ENCODE assay signal across 8 cellular contexts in the genomic region with DNA sequence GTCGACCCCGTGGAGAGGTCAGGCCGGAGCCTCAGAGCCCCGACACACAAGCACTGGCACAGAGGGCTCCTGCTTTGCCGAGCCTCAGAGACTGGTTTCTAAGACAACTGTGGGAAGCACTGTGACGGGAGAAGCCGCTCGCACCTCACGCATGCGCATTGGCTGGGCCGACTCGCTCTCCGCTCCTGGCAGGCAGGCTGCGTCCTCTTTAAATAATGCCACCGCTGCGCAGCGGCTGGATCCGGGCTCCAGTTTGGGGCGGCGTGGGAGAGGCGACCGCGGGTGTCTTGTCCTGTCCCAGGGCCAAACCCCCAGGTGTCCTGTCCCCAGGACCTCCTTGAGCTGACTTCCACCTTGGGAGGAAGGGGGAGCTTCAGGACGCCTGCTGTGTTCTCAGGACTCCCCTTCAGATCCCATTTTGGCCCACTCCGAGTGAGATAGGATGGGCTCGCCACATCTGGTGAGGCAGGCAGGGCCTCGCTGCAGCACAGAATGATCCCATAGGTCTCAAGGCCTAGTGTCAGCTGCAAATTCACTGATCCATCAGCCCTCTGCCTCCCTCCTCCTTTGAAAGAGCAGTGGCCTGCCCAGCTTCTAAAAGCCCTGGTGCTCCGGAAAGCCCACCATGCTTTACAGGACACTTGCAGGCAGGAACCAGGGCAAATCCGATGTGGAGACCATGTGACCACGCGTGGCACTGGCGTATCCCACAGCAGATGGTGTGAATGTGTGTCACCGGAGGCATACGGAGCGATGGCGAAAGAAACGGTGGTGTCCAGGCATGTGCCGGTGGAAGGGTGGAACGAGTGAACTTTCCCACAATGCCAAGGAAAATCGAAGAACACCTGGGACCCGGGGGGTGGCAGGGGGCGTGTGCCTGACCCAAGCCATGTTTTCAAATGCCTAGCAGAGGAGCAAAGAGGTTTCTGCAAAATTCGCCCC.
DNase-seq lines count a peak whose midpoint lies in the region; TF ChIP-seq lines count a peak whose summit lies in the region.

No MANE protein-coding gene starts in this region.

- DNase-seq in DMS153 treated with DMSO at 0.1 percent for 48 hours (lab: John Stamatoyannopoulos, UW; ENCODE audit: unreplicated experiment) (peak; percentile 48), RPMI7951 (ENCODE audit: low read depth) (peak; percentile 80), foreskin fibroblast (peak; percentile 54 to 85), neural progenitor cell (ENCODE audit: low spot score) (peak; percentile 90), superior temporal gyrus (ENCODE audit: extremely low spot score) (peak; percentile 90), SKM-1 (lab: John Stamatoyannopoulos, UW; ENCODE audit: unreplicated experiment) (no peak)
- DNase-seq in activated naive CD4-positive, alpha-beta T cell treated with Interleukin-2 at 50 U/mL for 16 hours = peak; percentile 73

- peak overlapping the region; percentile 70 for H3K4me2 ChIP-seq in neural progenitor cell

- no peak overlapping the region for H3K9ac ChIP-seq in HUES48 (ENCODE audit: low read depth, low read length)
- H3K9ac ChIP-seq in neural progenitor cell = no peak overlapping the region

- peaks cover 4% of the 10 kb centered on the region for H4K20me1 ChIP-seq in neural progenitor cell (ENCODE audit: low read depth)

- H3K4me3 ChIP-seq in HUES48 (ENCODE audit: low read depth, low read length) (peak overlapping the region; percentile 50), foreskin fibroblast (ENCODE audit: low read depth in 1 of 2, low read length in 2 of 2) (peak overlapping the region; percentile 33 to 45), neural progenitor cell (peak overlapping the region; percentile 38)

- peak overlapping the region; percentile 93 for H2AFZ ChIP-seq in neural progenitor cell (replicated peaks)

- H3K27ac ChIP-seq in HUES48 (ENCODE audit: low read depth, low read length) = no peak overlapping the region
- no peak overlapping the region for H3K27ac ChIP-seq in neural progenitor cell

- H3K4me1 Mint-ChIP-seq in neural progenitor cell = peaks cover 39% of the 10 kb centered on the region

- H3K36me3 Mint-ChIP-seq in neural progenitor cell = no peaks in the 10 kb centered on the region

- no peaks in the 10 kb centered on the region for H3K79me2 ChIP-seq in neural progenitor cell (ENCODE audit: low read depth)

- H3F3A ChIP-seq in neural progenitor cell (ENCODE audit: low read depth) = peaks cover 4% of the 10 kb centered on the region

- H3K27me3 Mint-ChIP-seq in neural progenitor cell (ENCODE audit: insufficient read depth, low read depth) = peaks cover 24% of the 10 kb centered on the region

- H3K9me3 Mint-ChIP-seq in neural progenitor cell = peaks cover 4% of the 10 kb centered on the region

- H3K27ac Mint-ChIP-seq in neural progenitor cell = peak overlapping the region; percentile 29

- H3K4me3 Mint-ChIP-seq in neural progenitor cell = peak overlapping the region; percentile 57

- TF ChIP-seq CTCF in foreskin fibroblast (IDR thresholded peaks at IDR 0.05; ENCODE audit: low read depth, low read length) = no peak
- no peak for TF ChIP-seq CTCF in neural progenitor cell (IDR thresholded peaks at IDR 0.05)

- H3K27me3 ChIP-seq in HUES48 (ENCODE audit: control insufficient read depth, insufficient read depth, low read length) (peaks cover 86% of the 10 kb centered on the region), neural progenitor cell (peaks cover 100% of the 10 kb centered on the region)

- H3K4me1 ChIP-seq in HUES48 (ENCODE audit: control insufficient read depth, insufficient read depth, low read length) (peaks cover 6% of the 10 kb centered on the region; the same call in 1 of the 2 replicates), neural progenitor cell (peaks cover 4% of the 10 kb centered on the region)

- H3K9me3 ChIP-seq in HUES48 (ENCODE audit: control insufficient read depth, insufficient read depth, low read length) (no peaks in the 10 kb centered on the region), neural progenitor cell (ENCODE audit: low read depth) (no peaks in the 10 kb centered on the region)

- H3K36me3 ChIP-seq in HUES48 (ENCODE audit: control insufficient read depth, insufficient read depth, low read length) (no peaks in the 10 kb centered on the region), neural progenitor cell (no peaks in the 10 kb centered on the region)
